10 cellular contexts compared by ENCODE assay signal in genomic region chr1:224328644-224329043, GRCh38. TPM values are rescaled to one million over a fixed set of nuclear protein-coding genes. Genes with fewer than 3 reads are reported as not detected.
DNase-seq lines count a peak whose midpoint lies in the region; TF ChIP-seq lines count a peak whose summit lies in the region.
"Had no signal": no experiment of that assay in that cellular context is flagged by ENCODE, and none has a peak within 500 bp of the region (broad histone marks: within the 10 kb centered on the region; RNA-seq: fewer than 3 reads in every experiment).

No MANE protein-coding gene starts in this region.

- peaks cover 23% of the 10 kb centered on the region for H3K36me3 Mint-ChIP-seq in Calu3 (ENCODE audit: insufficient read depth, unreplicated experiment)

- H3K9me3 ChIP-seq in neuron (ENCODE audit: low read length) = no peaks in the 10 kb centered on the region
- H3K9me3 ChIP-seq: gastroesophageal sphincter had no signal

- H3K4me1 Mint-ChIP-seq in Calu3 (ENCODE audit: low read depth, unreplicated experiment) = peaks cover 26% of the 10 kb centered on the region

- no peak for TF ChIP-seq CTCF in Calu3 (IDR thresholded peaks at IDR 0.05; ENCODE audit: unreplicated experiment)
- no peak for TF ChIP-seq CTCF in NB4 (IDR thresholded peaks at IDR 0.05; ENCODE audit: low read depth, low read length)
- TF ChIP-seq CTCF in coronary artery (IDR thresholded peaks at IDR 0.05) = no peak

- no peaks in the 10 kb centered on the region for H3K27me3 Mint-ChIP-seq in Calu3 (ENCODE audit: unreplicated experiment)

- CTCF ChIA-PET in Calu3 (lab: Charles Lee) = no interaction called here

- no peak overlapping the region for H3K27ac ChIP-seq in coronary artery

- peak overlapping the region; percentile 95 for H3K4me3 Mint-ChIP-seq in Calu3 (ENCODE audit: low read depth, unreplicated experiment)

- H3K4me3 ChIP-seq in NB4 (ENCODE audit: low read depth, low read length) (peak overlapping the region; percentile 96), coronary artery (peak overlapping the region; percentile 88), neuron (ENCODE audit: low read length) (peak overlapping the region; percentile 87)

- H2AFZ ChIP-seq in neuron (ENCODE audit: low read depth, low read length) = no peak overlapping the region

- peaks cover 14% of the 10 kb centered on the region for H3K36me3 ChIP-seq in neuron (ENCODE audit: insufficient read depth, low read length)

- BruUV-seq in Calu3 (replicated peaks; lab: Mats Ljungman, UMichigan) = no TSS peak

- H3K27me3 ChIP-seq in neuron (ENCODE audit: insufficient read depth, low read length) = no peaks in the 10 kb centered on the region
- H3K27me3 ChIP-seq: gastroesophageal sphincter had no signal

- peaks cover 14% of the 10 kb centered on the region for H3K4me1 ChIP-seq in neuron (ENCODE audit: insufficient read depth, low read length)

- intact Hi-C loops in Calu3 (cut with micrococcal nuclease; ENCODE audit: unreplicated experiment) = no loop called here

- DNase-seq in Calu3 = no peak
- no peak for DNase-seq in NB4 (ENCODE audit: low read depth)
- no peak for DNase-seq in coronary artery (ENCODE audit: low spot score)
- DNase-seq in cortex of kidney (lab: John Stamatoyannopoulos, UW) = no peak
- no peak for DNase-seq in RKO (ENCODE audit: low spot score)
- DNase-seq in ACHN = no peak
- DNase-seq in NCI-H2081 treated with DMSO at 0.1 percent for 48 hours (lab: John Stamatoyannopoulos, UW) = no peak
- DNase-seq: stimulated activated naive CD4-positive, alpha-beta T cell had no signal

- no peak for TF ChIP-seq POLR2A in NB4 (IDR thresholded peaks at IDR 0.05; ENCODE audit: extremely low read depth, insufficient read length)

- H3K9me3 Mint-ChIP-seq in Calu3 (ENCODE audit: low read depth, unreplicated experiment) = no peaks in the 10 kb centered on the region

- peak overlapping the region; percentile 99 for H3K27ac Mint-ChIP-seq in Calu3 (ENCODE audit: unreplicated experiment)

- in situ Hi-C loops in ACHN (cut with HindIII; ENCODE audit: low pct_ligation_motif_present, low pct_unique_long_range_greater_than_20kb, low sequenced_read_pairs) = no loop called here

RNA-seq across cellular contexts. Expression of gene NVL, which starts 1.3 kb away (rescaled TPM):
- total RNA-seq in Calu3 (2022) = 39.2 and 43.4 TPM in 2 replicates

RNA-seq across cellular contexts. Expression of gene CNIH4, which starts 28.0 kb away (rescaled TPM):
- 79.9 and 91.4 TPM in 2 replicates for total RNA-seq in Calu3 (2022)
